Comparison of ENCODE assay signal across 10 cellular contexts in genomic region chr19:48512504-48513288, GRCh38. TPM values are rescaled to one million over a fixed set of nuclear protein-coding genes. Genes with fewer than 3 reads are reported as not detected.
DNase-seq lines count a peak whose midpoint lies in the region; ATAC-seq, FAIRE-seq and TF ChIP-seq lines count a peak whose summit lies in the region.
"Had no signal": no experiment of that assay in that cellular context is flagged by ENCODE, and none has a peak within 500 bp of the region (broad histone marks: within the 10 kb centered on the region; RNA-seq: fewer than 3 reads in every experiment).

No MANE protein-coding gene starts in this region.

- H3K4me1 Mint-ChIP-seq in CD8-positive, alpha-beta T cell (ENCODE audit: low read depth), result peaks cover 18% of the 10 kb centered on the region

- H3K27ac Mint-ChIP-seq in CD8-positive, alpha-beta T cell, result no peak overlapping the region
- H3K27ac Mint-ChIP-seq: nephron progenitor cell had no signal

- no peaks in the 10 kb centered on the region for H3K36me3 ChIP-seq in CD8-positive, alpha-beta T cell (ENCODE audit: insufficient read depth, low read length)
- no peaks in the 10 kb centered on the region for H3K36me3 ChIP-seq in GM12878 (ENCODE audit: control insufficient read depth in 2 of 2, insufficient read depth in 2 of 2, low read length in 1 of 2)

- in situ Hi-C loops in GM12878 (cut with MboI), result no loop called here

- no peaks in the 10 kb centered on the region for H3K27me3 Mint-ChIP-seq in CD8-positive, alpha-beta T cell (ENCODE audit: low read depth)
- H3K27me3 Mint-ChIP-seq: activated CD8-positive, alpha-beta T cell treated with anti-CD3 and anti-CD28 coated beads for 36 hours had no signal

- RAD21 ChIA-PET in GM12878 (lab: Charles Lee; ENCODE audit: unreplicated experiment), result interaction anchor here (1.3 kb wide), 1 partner anchor 72 kb away, joined by 6 read pairs; no protein-coding TSS in a partner anchor

- FAIRE-seq in GM12878 (lab: Jason Lieb, UNC), result no peak

- no peak overlapping the region; the same call in 1 of the 2 replicates for H3K9ac ChIP-seq in GM12878 (ENCODE audit: control insufficient read depth, insufficient read depth, low read length)

- no peaks in the 10 kb centered on the region for H3K27me3 ChIP-seq in CD8-positive, alpha-beta T cell (ENCODE audit: insufficient read depth, low read length)
- H3K27me3 ChIP-seq in HL-60 (ENCODE audit: insufficient read depth, poor library complexity, severe bottlenecking) (peaks cover 25% of the 10 kb centered on the region), GM12878 (replicated peaks in 1 of 2; ENCODE audit: control insufficient read depth in 2 of 2, insufficient read depth in 2 of 2, low read length in 1 of 2) (peaks cover 2 to 4% of the 10 kb centered on the region in 2 experiments; a peak in 3 of 4 replicates)

- H3K79me2 ChIP-seq in GM12878 (ENCODE audit: control insufficient read depth, insufficient read depth, low read length), result no peaks in the 10 kb centered on the region

- H3K9me3 ChIP-seq in CD8-positive, alpha-beta T cell (ENCODE audit: low read length), result no peaks in the 10 kb centered on the region
- no peaks in the 10 kb centered on the region for H3K9me3 ChIP-seq in GM12878 (replicated peaks; ENCODE audit: control insufficient read depth, insufficient read depth, low read length)

- TF ChIP-seq POLR2A in GM12878 (IDR thresholded peaks at IDR 0.05; ENCODE audit: low read depth, low read length), result no peak

- CTCF ChIA-PET in CD8-positive, alpha-beta T cell (lab: Charles Lee), result interaction anchor here (1.0 kb wide), 2 partner anchors 23 to 96 kb away, joined by 3 read pairs; no protein-coding TSS in a partner anchor
- CTCF ChIA-PET in GM12878 (lab: Yijun Ruan, JAX), result interaction anchor here (0.6 to 2.6 kb wide), 3 partner anchors 71 to 121 kb away, joined by 3 to 13 read pairs (median 9); partner anchors contain the start of gene KDELR1

- H3K9me3 Mint-ChIP-seq in CD8-positive, alpha-beta T cell, result no peaks in the 10 kb centered on the region
- H3K9me3 Mint-ChIP-seq: activated CD8-positive, alpha-beta T cell treated with anti-CD3 and anti-CD28 coated beads for 36 hours; nephron progenitor cell had no signal

- SMC1A ChIA-PET in GM12878 (lab: Charles Lee; ENCODE audit: uncharacterized antibody, unreplicated experiment), result interaction anchor here (1.5 kb wide), 1 partner anchor 73 kb away, joined by 3 read pairs; no protein-coding TSS in a partner anchor

- peak overlapping the region; percentile 99 for H3K4me2 ChIP-seq in GM12878 (ENCODE audit: control insufficient read depth, insufficient read depth)

- H3K4me3 ChIP-seq in CD8-positive, alpha-beta T cell (ENCODE audit: low read depth, low read length), result peak overlapping the region; percentile 88
- peak overlapping the region; percentile 70; the same call in 1 of the 2 replicates for H3K4me3 ChIP-seq in HL-60 (replicated peaks; ENCODE audit: insufficient read depth, low read length)
- peak overlapping the region; percentile 93 for H3K4me3 ChIP-seq in GM12878

- H2AFZ ChIP-seq in GM12878 (ENCODE audit: control insufficient read depth, low read depth, low read length), result peak overlapping the region; percentile 95

- no peak overlapping the region for H3K4me3 Mint-ChIP-seq in CD8-positive, alpha-beta T cell
- H3K4me3 Mint-ChIP-seq: activated CD8-positive, alpha-beta T cell treated with anti-CD3 and anti-CD28 coated beads for 36 hours had no signal

- WGBS in GM12878 (ENCODE audit: insufficient coverage, insufficient replicate concordance, low lambda C conversion rate, missing lambda C conversion rate), result 19% methylated on average over 19 of the region's 19 CpGs

- TF ChIP-seq EP300 in GM12878 (IDR thresholded peaks at IDR 0.05; ENCODE audit: borderline replicate concordance in 1 of 2, control insufficient read depth in 1 of 2, low read depth in 2 of 2, low read length in 2 of 2), result no peak

- peak overlapping the region; percentile 68 for H3K27ac ChIP-seq in CD8-positive, alpha-beta T cell (ENCODE audit: low read depth, low read length)
- H3K27ac ChIP-seq in HL-60 (replicated peaks) (no peak overlapping the region), GM12878 (ENCODE audit: control insufficient read depth, insufficient read depth) (no peak overlapping the region)

- TF ChIP-seq CTCF in CD8-positive, alpha-beta T cell (IDR thresholded peaks at IDR 0.05), result no peak
- TF ChIP-seq CTCF in HL-60 (IDR thresholded peaks at IDR 0.05; ENCODE audit: insufficient read depth, low read length), result no peak
- TF ChIP-seq CTCF in GM12878 (IDR thresholded peaks at IDR 0.05 in 2 of 3, conservative IDR thresholded peaks at IDR 0.05 in 1 of 3; ENCODE audit: control insufficient read depth in 2 of 3, extremely low read depth in 1 of 3, insufficient read depth in 1 of 3, low read depth in 3 of 3, low read length in 3 of 3), result no peak

- peaks cover 12% of the 10 kb centered on the region for H3K36me3 Mint-ChIP-seq in CD8-positive, alpha-beta T cell

- ATAC-seq in CD8-positive, alpha-beta T cell, result no peak
- no peak for ATAC-seq in GM12878
- no peak for ATAC-seq in HG03469 (IDR thresholded peaks at IDR 0.05; ENCODE audit: unreplicated experiment)
- ATAC-seq in HG02981 (IDR thresholded peaks at IDR 0.05; ENCODE audit: unreplicated experiment), result no peak

- peak in 1 of 7 experiments; percentile 38 for DNase-seq in CD8-positive, alpha-beta T cell
- DNase-seq in HL-60 (ENCODE audit: low read depth in 1 of 2, low spot score in 1 of 2) (peak in 1 of 2 experiments; percentile 32), GM12878 (ENCODE audit: low read depth, low spot score) (no peak), midbrain (lab: John Stamatoyannopoulos, UW) (peak; percentile 38), SHP77 treated with DMSO at 0.1 percent for 48 hours (lab: John Stamatoyannopoulos, UW) (no peak), DMS114 treated with DMSO at 0.1 percent for 48 hours (lab: John Stamatoyannopoulos, UW; ENCODE audit: unreplicated experiment) (no peak)

- BruUV-seq in GM12878 (replicated peaks; lab: Mats Ljungman, UMichigan), result no TSS peak

- H4K20me1 ChIP-seq in GM12878 (ENCODE audit: control insufficient read depth, insufficient read depth), result no peaks in the 10 kb centered on the region; the same call in 1 of the 2 replicates

- no peak for TF ChIP-seq RAD21 in GM12878 (IDR thresholded peaks at IDR 0.05; ENCODE audit: insufficient read depth, low read depth, low read length)

- peaks cover 23% of the 10 kb centered on the region for H3K4me1 ChIP-seq in CD8-positive, alpha-beta T cell (ENCODE audit: insufficient read depth, low read length)
- peaks cover 18% of the 10 kb centered on the region for H3K4me1 ChIP-seq in GM12878 (ENCODE audit: control insufficient read depth, insufficient read depth, low read length)

- POLR2A ChIA-PET in CD8-positive, alpha-beta T cell (lab: Charles Lee), result interaction anchor here (0.6 to 2.0 kb wide), 3 partner anchors 19 to 61 kb away, joined by 3 to 7 read pairs (median 3); no protein-coding TSS in a partner anchor
- POLR2A ChIA-PET in GM12878 (lab: Charles Lee), result no interaction called here

- intact Hi-C loops in CD8-positive, alpha-beta T cell (cut with DNase I, micrococcal nuclease), result loop anchor here (1.0 to 10.0 kb wide), 10 partner anchors 43 to 482 kb away; partner anchors contain the start of genes CYTH2 (in 1 of the 2), FTL (in 1 of the 2), GRWD1 (in 1 of the 2) and GYS1 (in 1 of the 2)
- intact Hi-C loops in GM12878 (cut with micrococcal nuclease; ENCODE audit: unreplicated experiment), result no loop called here

RNA-seq across cellular contexts. Expression of gene LMTK3, which starts 1.1 kb away (rescaled TPM):
- total RNA-seq in CD8-positive, alpha-beta T cell, result 10 to 100 TPM; 13.7 to 16.9 TPM
- total RNA-seq in GM12878 (2013; cell fraction: nucleolus; rRNA removed), result 0.44 and 0.67 TPM in 2 replicates
- under 0.01 and 0.05 TPM in 2 replicates for total RNA-seq in GM12878 (2014; rRNA removed)
- total RNA-seq in GM12878 (2014; rRNA removed; fragmentation: Illumina TruSeq; extraction: Trizol), result 0.04 TPM in 1 of 2 replicates, not detected in the other
- total RNA-seq in GM12878 (2021), result 0.28 and 0.51 TPM in 2 replicates
- 0.07 TPM for polyA plus RNA-seq in GM12878 (2011; ENCODE audit: low read depth)
- polyA plus RNA-seq in GM12878 (2011; rRNA removed), result 0.05 TPM in 1 of 2 replicates, not detected in the other
- 0.09 and 0.17 TPM in 2 replicates for polyA plus RNA-seq in GM12878 (2011; cell fraction: cytosol; rRNA removed)
- polyA plus RNA-seq in GM12878 (2011; cell fraction: nucleus; rRNA removed), result 0.16 and 0.37 TPM in 2 replicates
- polyA plus RNA-seq in GM12878 (2012), result 0.52 and 0.73 TPM in 2 replicates
- polyA plus RNA-seq in GM12878 (2014; fragmentation: Illumina TruSeq; extraction: Trizol), result 0.01 TPM in 1 of 2 replicates, not detected in the other
- not detected for polyA plus RNA-seq in GM12878 (2014; fragmentation: Nextera tagmentation; extraction: Ambion mirVana)
- polyA plus RNA-seq in GM12878 (2014; rRNA removed), result 0.14 and 0.27 TPM in 2 replicates
- polyA plus RNA-seq in GM12878 (2016; fragmentation: Nextera tagmentation; extraction: Ambion mirVana), result under 1 TPM in 1 of 2 experiments, not detected in 1; 0.03 TPM
- polyA minus RNA-seq in GM12878 (2011; rRNA and poly(A)+ RNA removed), result 0.10 TPM in 1 of 2 replicates, not detected in the other
- polyA minus RNA-seq in GM12878 (2011; cell fraction: cytosol; rRNA and poly(A)+ RNA removed), result 0.21 TPM in 1 of 2 replicates, not detected in the other
- under 0.01 and 0.10 TPM in 2 replicates for polyA minus RNA-seq in GM12878 (2011; cell fraction: nucleus; rRNA and poly(A)+ RNA removed)

RNA-seq across cellular contexts. Expression of gene SULT2B1, which starts 39.3 kb away (rescaled TPM):
- not detected for total RNA-seq in CD8-positive, alpha-beta T cell
- total RNA-seq in GM12878 (2013; cell fraction: nucleolus; rRNA removed), result not detected in 2 replicates
- total RNA-seq in GM12878 (2014; rRNA removed) (not detected in 2 replicates), GM12878 (2014; rRNA removed; fragmentation: Illumina TruSeq; extraction: Trizol) (not detected in 2 replicates), GM12878 (2021) (0.16 TPM in 1 of 2 replicates, not detected in the other)
- polyA plus RNA-seq in GM12878 (2011; ENCODE audit: low read depth), result not detected
- polyA plus RNA-seq in GM12878 (2011; rRNA removed) (not detected in 2 replicates), GM12878 (2014; fragmentation: Illumina TruSeq; extraction: Trizol) (not detected in 2 replicates), GM12878 (2014; fragmentation: Nextera tagmentation; extraction: Ambion mirVana) (not detected), GM12878 (2014; rRNA removed) (0.23 TPM in 1 of 2 replicates, not detected in the other), GM12878 (2016; fragmentation: Nextera tagmentation; extraction: Ambion mirVana) (under 1 TPM; 0.11 to 0.14 TPM)
- not detected in 2 replicates for polyA plus RNA-seq in GM12878 (2011; cell fraction: cytosol; rRNA removed)
- not detected in 2 replicates for polyA plus RNA-seq in GM12878 (2011; cell fraction: nucleus; rRNA removed)
- 0.11 and 0.22 TPM in 2 replicates for polyA plus RNA-seq in GM12878 (2012)
- polyA minus RNA-seq in GM12878 (2011; rRNA and poly(A)+ RNA removed), result not detected in 2 replicates
- not detected in 2 replicates for polyA minus RNA-seq in GM12878 (2011; cell fraction: cytosol; rRNA and poly(A)+ RNA removed)
- not detected in 2 replicates for polyA minus RNA-seq in GM12878 (2011; cell fraction: nucleus; rRNA and poly(A)+ RNA removed)
- total RNA-seq: activated CD8-positive, alpha-beta T cell treated with anti-CD3 and anti-CD28 coated beads for 36 hours had no signal

RNA-seq across cellular contexts. Expression of gene CYTH2, which starts 43.5 kb away (rescaled TPM):
- 10 to 100 TPM; 30.9 to 32.3 TPM for total RNA-seq in CD8-positive, alpha-beta T cell
- total RNA-seq in GM12878 (2013; cell fraction: nucleolus; rRNA removed), result 43.7 and 54.0 TPM in 2 replicates
- 18.5 and 24.6 TPM in 2 replicates for total RNA-seq in GM12878 (2014; rRNA removed)
- total RNA-seq in GM12878 (2014; rRNA removed; fragmentation: Illumina TruSeq; extraction: Trizol), result 11.0 and 13.9 TPM in 2 replicates
- total RNA-seq in GM12878 (2021), result 28.2 and 29.9 TPM in 2 replicates
- polyA plus RNA-seq in GM12878 (2011; ENCODE audit: low read depth), result 13.5 TPM
- polyA plus RNA-seq in GM12878 (2011; rRNA removed), result 16.0 and 26.4 TPM in 2 replicates
- 29.0 and 32.3 TPM in 2 replicates for polyA plus RNA-seq in GM12878 (2011; cell fraction: cytosol; rRNA removed)
- polyA plus RNA-seq in GM12878 (2011; cell fraction: nucleus; rRNA removed), result 58.9 and 66.4 TPM in 2 replicates
- 21.4 and 25.9 TPM in 2 replicates for polyA plus RNA-seq in GM12878 (2012)
- polyA plus RNA-seq in GM12878 (2014; fragmentation: Illumina TruSeq; extraction: Trizol), result 8.6 and 18.8 TPM in 2 replicates
- polyA plus RNA-seq in GM12878 (2014; fragmentation: Nextera tagmentation; extraction: Ambion mirVana), result 1 to 10 TPM; 1.3 to 1.6 TPM
- polyA plus RNA-seq in GM12878 (2014; rRNA removed), result 26.6 and 28.7 TPM in 2 replicates
- polyA plus RNA-seq in GM12878 (2016; fragmentation: Nextera tagmentation; extraction: Ambion mirVana), result 10 to 100 TPM; 25.6 to 31.9 TPM
- 21.4 and 34.4 TPM in 2 replicates for polyA minus RNA-seq in GM12878 (2011; rRNA and poly(A)+ RNA removed)
- polyA minus RNA-seq in GM12878 (2011; cell fraction: cytosol; rRNA and poly(A)+ RNA removed), result 7.7 and 7.9 TPM in 2 replicates
- polyA minus RNA-seq in GM12878 (2011; cell fraction: nucleus; rRNA and poly(A)+ RNA removed), result 17.8 and 26.8 TPM in 2 replicates

RNA-seq across cellular contexts. Expression of gene KCNJ14, which starts 57.3 kb away (rescaled TPM):
- total RNA-seq in CD8-positive, alpha-beta T cell, result 1 to 10 TPM; 3.7 to 3.9 TPM
- total RNA-seq in GM12878 (2013; cell fraction: nucleolus; rRNA removed), result 3.0 TPM in 2 replicates
- total RNA-seq in GM12878 (2014; rRNA removed), result 0.38 and 0.40 TPM in 2 replicates
- total RNA-seq in GM12878 (2014; rRNA removed; fragmentation: Illumina TruSeq; extraction: Trizol), result 0.41 and 0.45 TPM in 2 replicates
- total RNA-seq in GM12878 (2021), result 1.3 and 1.4 TPM in 2 replicates
- polyA plus RNA-seq in GM12878 (2011; ENCODE audit: low read depth), result 0.38 TPM
- 0.16 and 0.24 TPM in 2 replicates for polyA plus RNA-seq in GM12878 (2011; rRNA removed)
- polyA plus RNA-seq in GM12878 (2011; cell fraction: cytosol; rRNA removed), result 0.19 and 0.22 TPM in 2 replicates
- 1.2 TPM in 2 replicates for polyA plus RNA-seq in GM12878 (2011; cell fraction: nucleus; rRNA removed)
- polyA plus RNA-seq in GM12878 (2012), result 0.51 and 0.62 TPM in 2 replicates
- polyA plus RNA-seq in GM12878 (2014; fragmentation: Illumina TruSeq; extraction: Trizol), result 0.48 and 0.59 TPM in 2 replicates
- polyA plus RNA-seq in GM12878 (2014; fragmentation: Nextera tagmentation; extraction: Ambion mirVana), result under 1 TPM; 0.26 to 0.34 TPM
- polyA plus RNA-seq in GM12878 (2014; rRNA removed), result 0.72 and 0.93 TPM in 2 replicates
- under 1 TPM; 0.30 to 0.68 TPM for polyA plus RNA-seq in GM12878 (2016; fragmentation: Nextera tagmentation; extraction: Ambion mirVana)
- 0.73 and 1.3 TPM in 2 replicates for polyA minus RNA-seq in GM12878 (2011; rRNA and poly(A)+ RNA removed)
- polyA minus RNA-seq in GM12878 (2011; cell fraction: cytosol; rRNA and poly(A)+ RNA removed), result 0.21 and 0.27 TPM in 2 replicates
- polyA minus RNA-seq in GM12878 (2011; cell fraction: nucleus; rRNA and poly(A)+ RNA removed), result 0.60 and 1.5 TPM in 2 replicates

Comparison
In these comparisons a context has a peak if more than half of its experiments do, and no peak if none do; other contexts are left out.
1. RNA of gene LMTK3, which starts 1.1 kb away (total RNA-seq): 13.7 to 16.9 TPM in CD8-positive, alpha-beta T cell; under 0.01 to 0.67 TPM in GM12878; every median in the first group is over 4 times any median in the second.
2. Peak in every context shown above with its lines, with median percentiles within 50 percentile points of each other: H3K4me3 ChIP-seq.